Comparison of ENCODE assay signal across 1 cellular context in genomic region chr3:100358413-100358812, GRCh38.
TF ChIP-seq lines count a peak whose summit lies in the region.

No MANE protein-coding gene starts in this region.

TF ChIP-seq in HepG2, 621 proteins besides CTCF, POLR2A, EP300 and RAD21 (continued from another document):
- no peak for TF ChIP-seq ZNF44 (CRISPR knock-in tag; IDR thresholded peaks at IDR 0.05)
- no peak for TF ChIP-seq ZBTB1 (CRISPR knock-in tag; IDR thresholded peaks at IDR 0.05; ENCODE audit: borderline replicate concordance)
- TF ChIP-seq ZBTB3 (CRISPR knock-in tag; IDR thresholded peaks at IDR 0.05; ENCODE audit: borderline replicate concordance, low read depth): no peak
- 0 out of 2 replicates have a peak, but pooled peaks have one; percentile 40 for TF ChIP-seq MIXL1 (CRISPR knock-in tag; IDR thresholded peaks at IDR 0.05)
- TF ChIP-seq SKI (IDR thresholded peaks at IDR 0.05; ENCODE audit: partially characterized antibody): peak; percentile 78
- TF ChIP-seq CEBPB (IDR thresholded peaks at IDR 0.05; ENCODE audit: borderline replicate concordance, low read depth, low read length): peak; percentile 68
- TF ChIP-seq GATAD2A (CRISPR knock-in tag; IDR thresholded peaks at IDR 0.05): 0 out of 2 replicates have a peak, but pooled peaks have one; percentile 14
- 0 out of 2 replicates have a peak, but pooled peaks have one; percentile 40 for TF ChIP-seq CBFB (CRISPR knock-in tag; IDR thresholded peaks at IDR 0.05)
- no peak for TF ChIP-seq HNRNPUL1 (IDR thresholded peaks at IDR 0.05; ENCODE audit: low read depth, low read length)
